Comparison of ENCODE assay signal across 21 cellular contexts in genomic region chr5:61600141-61600480, GRCh38.
"Had no signal": no experiment of that assay in that cellular context is flagged by ENCODE, and none has a peak within 500 bp of the region (broad histone marks: within the 10 kb centered on the region; RNA-seq: fewer than 3 reads in every experiment).

No MANE protein-coding gene starts in this region.

- ATAC-seq: activated T-cell treated with anti-CD3 and anti-CD28 coated beads, Interleukin-2, amount 50 U/mL, for 4 hours; gastroesophageal sphincter had no signal

- H3K9me3 ChIP-seq: adrenal gland, breast epithelium, gastroesophageal sphincter, heart left ventricle, mucosa of descending colon, spleen, upper lobe of right lung had no signal

- H3K36me3 ChIP-seq: adrenal gland, breast epithelium, gastroesophageal sphincter, heart left ventricle, spleen, upper lobe of right lung had no signal

- DNase-seq: activated CD4-positive, alpha-beta T cell treated with anti-CD3 and anti-CD28 coated beads for 4 hours; activated CD4-positive, alpha-beta T cell treated with anti-CD3 and anti-CD28 coated beads, Interleukin-2, amount 50 U/mL, for 48 hours; activated CD4-positive, CD25-positive, alpha-beta regulatory T cell; activated CD8-positive, alpha-beta memory T cell treated with anti-CD3 and anti-CD28 coated beads, Interleukin-2, amount 50 U/mL, for 48 hours; activated naive CD4-positive, alpha-beta T cell; activated T-cell treated with anti-CD3 and anti-CD28 coated beads, Interleukin-2, amount 50 U/mL, for 4 hours; cortex of kidney; heart left ventricle; islet precursor cell; left cardiac atrium; retina; spleen; stimulated activated CD4-positive, alpha-beta T cell treated with anti-CD3 and anti-CD28 coated beads, Interleukin-4, amount 100 ng/mL, for 24 hours; stimulated activated naive CD4-positive, alpha-beta T cell treated with Interleukin-2 at 50 U/mL for 16 hours; T1000; upper lobe of right lung had no signal

- H3K4me1 ChIP-seq: breast epithelium, spleen had no signal

- H3K4me3 ChIP-seq: adrenal gland, breast epithelium, gastroesophageal sphincter, heart left ventricle, mucosa of descending colon, spleen, upper lobe of right lung had no signal

- H3K27me3 ChIP-seq: adrenal gland, breast epithelium, gastroesophageal sphincter, heart left ventricle, spleen, upper lobe of right lung had no signal

- H3K27ac ChIP-seq: epithelial cell of prostate, gastroesophageal sphincter, heart left ventricle, spleen, upper lobe of right lung had no signal
